13 cellular contexts compared by ENCODE assay signal in genomic region chr16:1688807-1689560, GRCh38. TPM values are rescaled to one million over a fixed set of nuclear protein-coding genes. Genes with fewer than 3 reads are reported as not detected.
DNase-seq lines count a peak whose midpoint lies in the region; ATAC-seq and TF ChIP-seq lines count a peak whose summit lies in the region.
"Had no signal": no experiment of that assay in that cellular context is flagged by ENCODE, and none has a peak within 500 bp of the region (broad histone marks: within the 10 kb centered on the region; RNA-seq: fewer than 3 reads in every experiment).

No MANE protein-coding gene starts in this region.

- no peak overlapping the region for H3K27ac ChIP-seq in fibroblast of lung (ENCODE audit: insufficient read depth, low read length)
- H3K27ac ChIP-seq: vagina had no signal

- H3K9me3 ChIP-seq in fibroblast of lung (ENCODE audit: control insufficient read depth, insufficient read depth, low read depth, low read length): no peaks in the 10 kb centered on the region
- H3K9me3 ChIP-seq: vagina had no signal

- no peak overlapping the region for H3K9ac ChIP-seq in fibroblast of lung (ENCODE audit: insufficient read depth, low read length)

- H3K27me3 ChIP-seq in fibroblast of lung (ENCODE audit: control insufficient read depth, insufficient read depth, low read length): no peaks in the 10 kb centered on the region
- H3K27me3 ChIP-seq: vagina had no signal

- H3K4me2 ChIP-seq in fibroblast of lung (ENCODE audit: extremely low read depth, insufficient read depth, low read length): no peak overlapping the region

- H3K79me2 ChIP-seq in fibroblast of lung (ENCODE audit: control insufficient read depth, insufficient read depth, low read length): peaks cover 29% of the 10 kb centered on the region

- no peak overlapping the region for H2AFZ ChIP-seq in fibroblast of lung (ENCODE audit: low read length)

- peak; percentile 44 for DNase-seq in H4 (ENCODE audit: low spot score)
- DNase-seq in fibroblast of lung (ENCODE audit: low read depth in 2 of 2): peak; percentile 28 to 94
- DNase-seq in non-pigmented ciliary epithelial cell (ENCODE audit: low read depth): peak; percentile 78
- DNase-seq in activated CD4-positive, CD25-positive, alpha-beta regulatory T cell (lab: John Stamatoyannopoulos, UW): no peak
- DNase-seq in GDM1 (lab: John Stamatoyannopoulos, UW): no peak
- DNase-seq: activated B cell treated with CpG ODN at 0.5 μM for 24 hours; CD4-positive, CD25-positive, alpha-beta regulatory T cell; immature natural killer cell; NCI-H1436 had no signal

- no peak for TF ChIP-seq CTCF in fibroblast of lung (conservative IDR thresholded peaks at IDR 0.05 in 1 of 2, IDR thresholded peaks at IDR 0.05 in 1 of 2; ENCODE audit: low read depth in 1 of 2, low read length in 2 of 2)

- no peak overlapping the region for H3K4me3 ChIP-seq in fibroblast of lung (replicated peaks in 1 of 4; ENCODE audit: control extremely low read depth in 1 of 4, insufficient read depth in 1 of 4, low read depth in 3 of 4, low read length in 4 of 4)
- H3K4me3 ChIP-seq: vagina had no signal

- H3K36me3 ChIP-seq in fibroblast of lung (ENCODE audit: control insufficient read depth, insufficient read depth, low read length): peaks cover 9% of the 10 kb centered on the region

- H4K20me1 ChIP-seq in fibroblast of lung (ENCODE audit: control insufficient read depth, extremely low read depth, insufficient read depth, low read length): no peaks in the 10 kb centered on the region

- ATAC-seq in SK-N-SH treated with all-trans-retinoic acid at 6 μM for 48 hours (peak; percentile 43; the same call in 2 of the 3 replicates), HG03469 (IDR thresholded peaks at IDR 0.05; ENCODE audit: unreplicated experiment) (no peak), GM19397 (IDR thresholded peaks at IDR 0.05; ENCODE audit: unreplicated experiment) (no peak)

- peaks cover 5% of the 10 kb centered on the region for H3K4me1 ChIP-seq in fibroblast of lung (ENCODE audit: control insufficient read depth, extremely low read depth, insufficient read depth, low read length)

TF ChIP-seq in SK-N-SH treated with all-trans-retinoic acid at 6 μM for 48 hours, 23 proteins besides CTCF, POLR2A, EP300 and RAD21:
- TF ChIP-seq POU6F1 (CRISPR knock-in tag; IDR thresholded peaks at IDR 0.05; ENCODE audit: borderline replicate concordance, low read depth): no peak
- TF ChIP-seq ZFP30 (CRISPR knock-in tag; IDR thresholded peaks at IDR 0.05): no peak
- no peak for TF ChIP-seq ZNF8 (CRISPR knock-in tag; IDR thresholded peaks at IDR 0.05)
- TF ChIP-seq RARB (CRISPR knock-in tag; IDR thresholded peaks at IDR 0.05): no peak
- TF ChIP-seq ARNTL (CRISPR knock-in tag; IDR thresholded peaks at IDR 0.05; ENCODE audit: borderline replicate concordance, low read depth): no peak
- no peak for TF ChIP-seq TCF4 (CRISPR knock-in tag; IDR thresholded peaks at IDR 0.05; ENCODE audit: borderline replicate concordance)
- TF ChIP-seq, protein P1, sequence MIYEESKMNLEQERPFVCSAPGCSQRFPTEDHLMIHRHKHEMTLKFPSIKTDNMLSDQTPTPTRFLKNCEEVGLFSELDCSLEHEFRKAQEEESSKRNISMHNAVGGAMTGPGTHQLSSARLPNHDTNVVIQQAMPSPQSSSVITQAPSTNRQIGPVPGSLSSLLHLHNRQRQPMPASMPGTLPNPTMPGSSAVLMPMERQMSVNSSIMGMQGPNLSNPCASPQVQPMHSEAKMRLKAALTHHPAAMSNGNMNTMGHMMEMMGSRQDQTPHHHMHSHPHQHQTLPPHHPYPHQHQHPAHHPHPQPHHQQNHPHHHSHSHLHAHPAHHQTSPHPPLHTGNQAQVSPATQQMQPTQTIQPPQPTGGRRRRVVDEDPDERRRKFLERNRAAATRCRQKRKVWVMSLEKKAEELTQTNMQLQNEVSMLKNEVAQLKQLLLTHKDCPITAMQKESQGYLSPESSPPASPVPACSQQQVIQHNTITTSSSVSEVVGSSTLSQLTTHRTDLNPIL (CRISPR knock-in tag; IDR thresholded peaks at IDR 0.05; ENCODE audit: low read depth): no peak

RNA-seq across cellular contexts. Expression of gene JPT2, which starts 10.9 kb away (rescaled TPM):
- 54.4 and 71.2 TPM in 2 replicates for total RNA-seq in H4 (2014; rRNA removed; shearing (Covaris generic))
- total RNA-seq in fibroblast of lung: 15.5 and 22.9 TPM in 2 replicates
- 41.2 and 55.2 TPM in 2 replicates for polyA plus RNA-seq in fibroblast of lung
- polyA plus RNA-seq in fibroblast of lung (2012): 35.3 and 45.9 TPM in 2 replicates
- polyA minus RNA-seq in fibroblast of lung (ENCODE audit: low replicate concordance): 15.7 and 16.3 TPM in 2 replicates

RNA-seq across cellular contexts. Expression of gene MAPK8IP3, which starts 17.0 kb away (rescaled TPM):
- 2.6 and 4.4 TPM in 2 replicates for total RNA-seq in H4 (2014; rRNA removed; shearing (Covaris generic))
- 24.1 and 36.3 TPM in 2 replicates for total RNA-seq in fibroblast of lung
- 7.9 and 9.4 TPM in 2 replicates for polyA plus RNA-seq in fibroblast of lung
- polyA plus RNA-seq in fibroblast of lung (2012): 15.2 and 16.4 TPM in 2 replicates
- 6.8 and 34.6 TPM in 2 replicates for polyA minus RNA-seq in fibroblast of lung (ENCODE audit: low replicate concordance)

Comparison
In these comparisons a context has a peak if more than half of its experiments do, and no peak if none do; other contexts are left out.
1. DNase-seq: peak in H4 (single experiment), fibroblast of lung (2 of 2) and non-pigmented ciliary epithelial cell (single experiment); none in activated CD4-positive, CD25-positive, alpha-beta regulatory T cell (0 of 4) and GDM1 (single experiment).